Comparison of ENCODE assay signal across 19 cellular contexts in the genomic region with DNA sequence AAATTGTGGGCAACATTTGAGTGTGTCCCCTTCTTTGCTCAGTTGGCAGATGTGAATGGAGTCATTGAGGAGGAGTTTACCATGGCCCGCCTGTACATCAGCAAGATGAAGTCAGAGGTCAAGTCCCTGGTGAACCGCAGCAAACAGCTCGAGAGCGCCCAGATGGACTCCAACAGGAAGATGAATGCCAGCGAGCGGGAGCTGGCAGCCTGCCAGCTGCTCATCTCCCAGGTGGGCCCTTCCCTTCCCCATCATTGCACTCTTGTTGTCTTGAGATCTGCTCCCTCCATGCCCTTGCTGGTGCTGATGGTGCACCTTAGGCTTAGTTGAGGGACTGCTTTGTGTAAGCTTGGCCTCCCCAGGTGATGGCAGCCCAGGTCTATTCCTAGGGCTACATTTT. TPM values are rescaled to one million over a fixed set of nuclear protein-coding genes. Genes with fewer than 3 reads are reported as not detected.
"Had no signal": no experiment of that assay in that cellular context is flagged by ENCODE, and none has a peak within 500 bp of the region (broad histone marks: within the 10 kb centered on the region; RNA-seq: fewer than 3 reads in every experiment).

No MANE protein-coding gene starts in this region.

- DNase-seq: activated CD4-positive, alpha-beta T cell treated with anti-CD3 and anti-CD28 coated beads for 4 hours; activated CD8-positive, alpha-beta memory T cell treated with anti-CD3 and anti-CD28 coated beads, Interleukin-2, amount 50 U/mL, for 4 hours; activated CD8-positive, alpha-beta T cell treated with anti-CD3 and anti-CD28 coated beads for 36 hours; activated naive CD4-positive, alpha-beta T cell; aorta; endodermal cell; erythroblast; hippocampal formation; left ventricle myocardium superior; right cardiac atrium; tibial artery had no signal

- H3K4me3 Mint-ChIP-seq: activated CD8-positive, alpha-beta T cell treated with anti-CD3 and anti-CD28 coated beads for 36 hours; activated T-helper 1 cell treated with anti-CD3 and anti-CD28 coated beads, Interleukin-12 subunit alpha, Interleukin-12 subunit beta, Interleukin-2, Interleukin-4 antibody, amounts not matched to agents 30 ng/mL and 10 ng/mL and 1 ng/mL, durations not matched to agents 14 hours and 24 hours and 36 hours; endodermal cell; neural crest cell; stimulated activated effector memory CD8-positive, alpha-beta T cell treated with anti-CD3 and anti-CD28 coated beads, Interleukin-12 subunit alpha, Interleukin-12 subunit beta, amount 100 ng/mL, for 72 hours had no signal

- ATAC-seq: activated CD8-positive, alpha-beta T cell treated with anti-CD3 and anti-CD28 coated beads for 36 hours; left ventricle myocardium superior; right cardiac atrium; stimulated activated effector memory CD8-positive, alpha-beta T cell treated with anti-CD3 and anti-CD28 coated beads, Interleukin-12 subunit alpha, Interleukin-12 subunit beta, amount 100 ng/mL, for 72 hours had no signal

- H3K9me3 Mint-ChIP-seq: activated CD8-positive, alpha-beta T cell treated with anti-CD3 and anti-CD28 coated beads for 36 hours; activated T-helper 1 cell treated with anti-CD3 and anti-CD28 coated beads, Interleukin-12 subunit alpha, Interleukin-12 subunit beta, Interleukin-2, Interleukin-4 antibody, amounts not matched to agents 30 ng/mL and 10 ng/mL and 1 ng/mL, durations not matched to agents 14 hours and 24 hours and 36 hours; endodermal cell; neural crest cell; stimulated activated effector memory CD8-positive, alpha-beta T cell treated with anti-CD3 and anti-CD28 coated beads, Interleukin-12 subunit alpha, Interleukin-12 subunit beta, amount 100 ng/mL, for 72 hours had no signal

- H3K4me1 ChIP-seq: breast epithelium, tibial artery, vagina had no signal

- H3K27ac ChIP-seq: breast epithelium, tibial artery, vagina had no signal

- H3K9me3 ChIP-seq: breast epithelium, tibial artery, vagina had no signal

- H3K4me3 ChIP-seq: breast epithelium, smooth muscle cell, tibial artery, vagina had no signal

- H3K4me2 ChIP-seq: smooth muscle cell had no signal

- H3K36me3 ChIP-seq: breast epithelium, tibial artery, vagina had no signal

- H3K4me1 Mint-ChIP-seq: endodermal cell; stimulated activated effector memory CD8-positive, alpha-beta T cell treated with anti-CD3 and anti-CD28 coated beads, Interleukin-12 subunit alpha, Interleukin-12 subunit beta, amount 100 ng/mL, for 72 hours had no signal

- H3K27me3 ChIP-seq: breast epithelium, tibial artery, vagina had no signal

- H3K27ac Mint-ChIP-seq: activated CD8-positive, alpha-beta T cell treated with anti-CD3 and anti-CD28 coated beads for 36 hours; activated T-helper 1 cell treated with anti-CD3 and anti-CD28 coated beads, Interleukin-12 subunit alpha, Interleukin-12 subunit beta, Interleukin-2, Interleukin-4 antibody, amounts not matched to agents 30 ng/mL and 10 ng/mL and 1 ng/mL, durations not matched to agents 14 hours and 24 hours and 36 hours; endodermal cell; stimulated activated effector memory CD8-positive, alpha-beta T cell treated with anti-CD3 and anti-CD28 coated beads, Interleukin-12 subunit alpha, Interleukin-12 subunit beta, amount 100 ng/mL, for 72 hours had no signal

RNA-seq across cellular contexts. Expression of gene LYPD6B, which starts 47.5 kb away (rescaled TPM):
- total RNA-seq: activated CD8-positive, alpha-beta T cell treated with anti-CD3 and anti-CD28 coated beads for 36 hours; activated T-helper 1 cell treated with anti-CD3 and anti-CD28 coated beads, Interleukin-12 subunit alpha, Interleukin-12 subunit beta, Interleukin-2, Interleukin-4 antibody, amounts not matched to agents 30 ng/mL and 10 ng/mL and 1 ng/mL, durations not matched to agents 14 hours and 24 hours and 36 hours; aorta; dermis microvascular lymphatic vessel endothelial cell; left ventricle myocardium superior; mesenteric fat pad; neural crest cell; right cardiac atrium had no signal
- polyA plus RNA-seq: right cardiac atrium had no signal
